37 cellular contexts compared by ENCODE assay signal in genomic region chr11:68296344-68297051, GRCh38. TPM values are rescaled to one million over a fixed set of nuclear protein-coding genes. Genes with fewer than 3 reads are reported as not detected.
A peak's percentile ranks its signal among the peaks of the same experiment; 100 is the strongest.
DNase-seq lines count a peak whose midpoint lies in the region; ATAC-seq, FAIRE-seq and TF ChIP-seq lines count a peak whose summit lies in the region.
"Had no signal": no experiment of that assay in that cellular context is flagged by ENCODE, and none has a peak within 500 bp of the region (broad histone marks: within the 10 kb centered on the region; RNA-seq: fewer than 3 reads in every experiment).

No MANE protein-coding gene starts in this region.

- H3K36me3 Mint-ChIP-seq in activated CD4-positive, alpha-beta T cell treated with anti-CD3 and anti-CD28 coated beads, Interleukin-2, amount 10 ng/mL, durations not matched to agents 24 days and 14 days (ENCODE audit: low read depth) = no peaks in the 10 kb centered on the region
- no peaks in the 10 kb centered on the region for H3K36me3 Mint-ChIP-seq in activated CD4-positive, alpha-beta T cell treated with anti-CD3 and anti-CD28 coated beads, Interleukin-2, amount 10 ng/mL, durations not matched to agents 7 days and 5 days (ENCODE audit: low read depth)
- no peaks in the 10 kb centered on the region for H3K36me3 Mint-ChIP-seq in astrocyte (ENCODE audit: low read depth, unreplicated experiment)
- H3K36me3 Mint-ChIP-seq: activated naive CD4-positive, alpha-beta T cell treated with anti-CD3 and anti-CD28 coated beads, Interleukin-2, amount 50 U/mL, for 72 hours; CD8-positive, alpha-beta memory T cell; natural killer cell treated with Interleukin-12 subunit alpha and Interleukin-12 subunit beta and Interleukin-15 and Interleukin-18, amount 100 ng/mL, for 72 hours had no signal

- H3K4me1 ChIP-seq in astrocyte (ENCODE audit: insufficient read depth, low read length) (no peaks in the 10 kb centered on the region), mucosa of descending colon (ENCODE audit: low read depth) (peaks cover 30% of the 10 kb centered on the region), transverse colon (peaks cover 9 to 31% (median 27%) of the 10 kb centered on the region in 4 donors), hepatocyte (ENCODE audit: insufficient read depth) (peaks cover 5% of the 10 kb centered on the region)
- H3K4me1 ChIP-seq: parathyroid adenoma had no signal

- WGBS in transverse colon (ENCODE audit: low coverage in 1 of 2), 2 donors = 71 to 100% methylated on average over 1 to 15 of the region's 15 CpGs
- WGBS in hepatocyte (ENCODE audit: low lambda C conversion rate, missing lambda C conversion rate) = 91% methylated on average over 15 of the region's 15 CpGs

- intact Hi-C loops in activated CD4-positive, alpha-beta T cell treated with anti-CD3 and anti-CD28 coated beads, Interleukin-2, amount 10 ng/mL, durations not matched to agents 24 days and 14 days (cut with micrococcal nuclease) = loop anchor here (1.0 to 5.0 kb wide), 3 partner anchors 24 to 84 kb away; partner anchors contain the start of gene KMT5B
- intact Hi-C loops in mucosa of descending colon (cut with DNase I, micrococcal nuclease) (loop anchor here (1.0 to 5.0 kb wide), 2 partner anchors 39 kb away; no protein-coding TSS in a partner anchor), transverse colon (cut with DNase I; ENCODE audit: low total_unique reads) (no loop called here)

- H2AFZ ChIP-seq in astrocyte (ENCODE audit: low read depth, low read length) = no peak overlapping the region
- H2AFZ ChIP-seq in hepatocyte = no peak overlapping the region
- H2AFZ ChIP-seq: parathyroid adenoma had no signal

- H4K20me1 ChIP-seq in astrocyte (ENCODE audit: insufficient read depth, low read length) (no peaks in the 10 kb centered on the region), hepatocyte (ENCODE audit: insufficient read depth, poor library complexity, severe bottlenecking) (no peaks in the 10 kb centered on the region)

- H3K9ac ChIP-seq in astrocyte (ENCODE audit: low read length) = no peak overlapping the region
- H3K9ac ChIP-seq: parathyroid adenoma had no signal

- H3K27me3 ChIP-seq in astrocyte (ENCODE audit: insufficient read depth, low read length) (no peaks in the 10 kb centered on the region), transverse colon (no peaks in the 10 kb centered on the region), hepatocyte (no peaks in the 10 kb centered on the region)
- H3K27me3 ChIP-seq: ascending aorta, gastroesophageal sphincter, left lung, MG63 had no signal

- H3K27ac ChIP-seq in astrocyte (ENCODE audit: low read depth, low read length) = no peak overlapping the region
- peak overlapping the region; percentile 74 to 86 (median 83) for H3K27ac ChIP-seq in transverse colon
- H3K27ac ChIP-seq in hepatocyte = no peak overlapping the region
- H3K27ac ChIP-seq: ascending aorta, left lung, parathyroid adenoma, SK-N-MC had no signal

- no peak for TF ChIP-seq EP300 in transverse colon (IDR thresholded peaks at IDR 0.05; ENCODE audit: low read depth)

- no peaks in the 10 kb centered on the region for H3K9me2 ChIP-seq in hepatocyte (replicated peaks; ENCODE audit: insufficient read depth)

- no peaks in the 10 kb centered on the region for H3K79me2 ChIP-seq in astrocyte (ENCODE audit: insufficient read depth, low read length)
- H3K79me2 ChIP-seq in hepatocyte = no peaks in the 10 kb centered on the region
- H3K79me2 ChIP-seq: parathyroid adenoma had no signal

- no peak for FAIRE-seq in astrocyte (lab: Jason Lieb, UNC)
- FAIRE-seq: endothelial cell of umbilical vein, G401.6, H54, TTC549 had no signal

- H3K4me3 ChIP-seq in astrocyte (ENCODE audit: insufficient read depth, low read depth, low read length) = no peak overlapping the region
- no peak overlapping the region for H3K4me3 ChIP-seq in mucosa of descending colon
- no peak overlapping the region for H3K4me3 ChIP-seq in transverse colon
- no peak overlapping the region for H3K4me3 ChIP-seq in hepatocyte
- H3K4me3 ChIP-seq: ascending aorta, left lung, MG63, SK-N-MC had no signal

- H3K27ac Mint-ChIP-seq in activated CD4-positive, alpha-beta T cell treated with anti-CD3 and anti-CD28 coated beads, Interleukin-2, amount 10 ng/mL, durations not matched to agents 24 days and 14 days = peak overlapping the region; percentile 51
- no peak overlapping the region for H3K27ac Mint-ChIP-seq in activated CD4-positive, alpha-beta T cell treated with anti-CD3 and anti-CD28 coated beads, Interleukin-2, amount 10 ng/mL, durations not matched to agents 7 days and 5 days
- H3K27ac Mint-ChIP-seq in astrocyte (ENCODE audit: unreplicated experiment) = peak overlapping the region; percentile 80
- H3K27ac Mint-ChIP-seq: activated CD4-positive, alpha-beta memory T cell treated with anti-CD3 and anti-CD28 coated beads, Interleukin-2, amount 10 ng/mL, durations not matched to agents 7 days and 5 days; activated naive CD4-positive, alpha-beta T cell treated with anti-CD3 and anti-CD28 coated beads, Interleukin-2, amount 50 U/mL, for 72 hours; activated T-helper 17 cell treated with anti-CD3 and anti-CD28 coated beads, Interleukin-2, amount 50 U/mL, for 72 hours; natural killer cell treated with Interleukin-12 subunit alpha and Interleukin-12 subunit beta and Interleukin-15 and Interleukin-18, amount 100 ng/mL, for 72 hours had no signal

- no peak for TF ChIP-seq POLR2A in transverse colon (IDR thresholded peaks at IDR 0.05)

- peak; percentile 65 for ATAC-seq in mucosa of descending colon
- ATAC-seq in HG03095 (IDR thresholded peaks at IDR 0.05; ENCODE audit: unreplicated experiment) = no peak
- ATAC-seq: activated CD4-positive, CD25-positive, alpha-beta regulatory T cell treated with anti-CD3 and anti-CD28 coated beads, Interleukin-2, amount 50 U/mL, for 24 hours; activated naive CD4-positive, alpha-beta T cell treated with anti-CD3 and anti-CD28 coated beads, Interleukin-2, amount 50 U/mL, for 72 hours; activated T-helper 17 cell treated with anti-CD3 and anti-CD28 coated beads, Interleukin-2, amount 50 U/mL, for 72 hours; gastroesophageal sphincter; left lung; natural killer cell treated with Interleukin-12 subunit alpha and Interleukin-12 subunit beta and Interleukin-15 and Interleukin-18, amount 100 ng/mL, for 72 hours had no signal

- TF ChIP-seq CTCF in astrocyte (IDR thresholded peaks at IDR 0.05; ENCODE audit: insufficient read depth, low read depth, low read length) (no peak), mucosa of descending colon (IDR thresholded peaks at IDR 0.05) (no peak), transverse colon (IDR thresholded peaks at IDR 0.05) (no peak), hepatocyte (IDR thresholded peaks at IDR 0.05; ENCODE audit: poor library complexity) (no peak)

- no peaks in the 10 kb centered on the region for H3K9me3 ChIP-seq in astrocyte (ENCODE audit: insufficient read depth, low read depth, low read length)
- H3K9me3 ChIP-seq in mucosa of descending colon = no peaks in the 10 kb centered on the region
- no peaks in the 10 kb centered on the region for H3K9me3 ChIP-seq in transverse colon
- no peaks in the 10 kb centered on the region for H3K9me3 ChIP-seq in hepatocyte (ENCODE audit: low read depth)
- H3K9me3 ChIP-seq: ascending aorta, gastroesophageal sphincter, left lung, MG63 had no signal

- H3K36me3 ChIP-seq in astrocyte (ENCODE audit: insufficient read depth, low read length) (no peaks in the 10 kb centered on the region), mucosa of descending colon (ENCODE audit: low read depth) (no peaks in the 10 kb centered on the region), transverse colon (no peaks in the 10 kb centered on the region), hepatocyte (replicated peaks; ENCODE audit: insufficient read depth, low read depth) (no peaks in the 10 kb centered on the region)
- H3K36me3 ChIP-seq: ascending aorta, gastroesophageal sphincter, left lung, MG63 had no signal

- H3K9me3 Mint-ChIP-seq in activated CD4-positive, alpha-beta T cell treated with anti-CD3 and anti-CD28 coated beads, Interleukin-2, amount 10 ng/mL, durations not matched to agents 24 days and 14 days = no peaks in the 10 kb centered on the region
- no peaks in the 10 kb centered on the region for H3K9me3 Mint-ChIP-seq in activated CD4-positive, alpha-beta T cell treated with anti-CD3 and anti-CD28 coated beads, Interleukin-2, amount 10 ng/mL, durations not matched to agents 7 days and 5 days
- no peaks in the 10 kb centered on the region for H3K9me3 Mint-ChIP-seq in astrocyte (ENCODE audit: unreplicated experiment)
- H3K9me3 Mint-ChIP-seq: activated CD4-positive, alpha-beta memory T cell treated with anti-CD3 and anti-CD28 coated beads, Interleukin-2, amount 10 ng/mL, durations not matched to agents 7 days and 5 days; activated naive CD4-positive, alpha-beta T cell treated with anti-CD3 and anti-CD28 coated beads, Interleukin-2, amount 50 U/mL, for 72 hours; activated T-helper 17 cell treated with anti-CD3 and anti-CD28 coated beads, Interleukin-2, amount 50 U/mL, for 72 hours; CD8-positive, alpha-beta memory T cell; central memory CD8-positive, alpha-beta T cell; natural killer cell treated with Interleukin-12 subunit alpha and Interleukin-12 subunit beta and Interleukin-15 and Interleukin-18, amount 100 ng/mL, for 72 hours had no signal

- in situ Hi-C loops in transverse colon (cut with MboI; ENCODE audit: low pct_ligation_motif_present in 1 of 4, low pct_unique_long_range_greater_than_20kb in 1 of 4, low sequenced_read_pairs in 3 of 4) = loop anchor here in 3 of 4 donors (5.0 kb wide), 1 partner anchor 39 kb away; no protein-coding TSS in a partner anchor

- CTCF ChIA-PET in activated CD4-positive, alpha-beta T cell treated with anti-CD3 and anti-CD28 coated beads, Interleukin-2, amount 10 ng/mL, durations not matched to agents 7 days and 5 days (lab: Charles Lee) = interaction anchor here (0.6 to 5.7 kb wide), 11 partner anchors 9 to 87 kb away, joined by 3 to 76 read pairs (median 4); partner anchors contain the start of gene C11orf24

- peaks cover 6% of the 10 kb centered on the region for H3K27me3 Mint-ChIP-seq in activated CD4-positive, alpha-beta T cell treated with anti-CD3 and anti-CD28 coated beads, Interleukin-2, amount 10 ng/mL, durations not matched to agents 24 days and 14 days
- peaks cover 7% of the 10 kb centered on the region for H3K27me3 Mint-ChIP-seq in activated CD4-positive, alpha-beta T cell treated with anti-CD3 and anti-CD28 coated beads, Interleukin-2, amount 10 ng/mL, durations not matched to agents 7 days and 5 days
- H3K27me3 Mint-ChIP-seq in astrocyte (ENCODE audit: low read depth, unreplicated experiment) = peaks cover 18% of the 10 kb centered on the region
- H3K27me3 Mint-ChIP-seq: activated T-helper 17 cell treated with anti-CD3 and anti-CD28 coated beads, Interleukin-2, amount 50 U/mL, for 72 hours; CD8-positive, alpha-beta memory T cell; central memory CD8-positive, alpha-beta T cell; natural killer cell treated with Interleukin-12 subunit alpha and Interleukin-12 subunit beta and Interleukin-15 and Interleukin-18, amount 100 ng/mL, for 72 hours had no signal

- no peak for DNase-seq in activated CD4-positive, alpha-beta T cell treated with anti-CD3 and anti-CD28 coated beads, Interleukin-2, amount 10 ng/mL, durations not matched to agents 24 days and 14 days
- DNase-seq in activated CD4-positive, alpha-beta T cell treated with anti-CD3 and anti-CD28 coated beads, Interleukin-2, amount 10 ng/mL, durations not matched to agents 7 days and 5 days = no peak
- no peak for DNase-seq in astrocyte (ENCODE audit: low read depth)
- peak in 2 of 3 donors; percentile 58 to 79 for DNase-seq in mucosa of descending colon
- peak; percentile 72 for DNase-seq in transverse colon
- no peak for DNase-seq in NCI-H345 (lab: John Stamatoyannopoulos, UW)
- no peak for DNase-seq in hepatocyte (ENCODE audit: low spot score)
- DNase-seq: 8988T; activated CD4-positive, alpha-beta memory T cell treated with anti-CD3 and anti-CD28 coated beads, Interleukin-2, amount 10 ng/mL, durations not matched to agents 7 days and 5 days; activated CD8-positive, alpha-beta memory T cell treated with anti-CD3 and anti-CD28 coated beads, Interleukin-2, amount 50 U/mL, for 48 hours; DMS153; hypothalamus; KBM-7; left lung; MG63; NCI-H2081; NCI-H226; NCI-H748 treated with DMSO at 0.1 percent for 48 hours; right cardiac atrium; stimulated activated CD4-positive, alpha-beta T cell treated with anti-CD3 and anti-CD28 coated beads, Interleukin-12 subunit alpha, Interleukin-12 subunit beta, amount 100 ng/mL, for 4 hours; stimulated activated CD4-positive, alpha-beta T cell treated with anti-CD3 and anti-CD28 coated beads, Interleukin-4, amount 100 ng/mL, for 4 hours; stimulated activated naive CD4-positive, alpha-beta T cell had no signal

- no peak overlapping the region for H3K4me2 ChIP-seq in astrocyte (ENCODE audit: low read length)
- H3K4me2 ChIP-seq in hepatocyte = no peak overlapping the region

- POLR2A ChIA-PET in activated CD4-positive, alpha-beta T cell treated with anti-CD3 and anti-CD28 coated beads, Interleukin-2, amount 10 ng/mL, durations not matched to agents 7 days and 5 days (lab: Charles Lee) = no interaction called here

- H3K4me3 Mint-ChIP-seq in activated CD4-positive, alpha-beta T cell treated with anti-CD3 and anti-CD28 coated beads, Interleukin-2, amount 10 ng/mL, durations not matched to agents 24 days and 14 days = no peak overlapping the region
- H3K4me3 Mint-ChIP-seq in activated CD4-positive, alpha-beta T cell treated with anti-CD3 and anti-CD28 coated beads, Interleukin-2, amount 10 ng/mL, durations not matched to agents 7 days and 5 days = no peak overlapping the region
- no peak overlapping the region for H3K4me3 Mint-ChIP-seq in astrocyte (ENCODE audit: unreplicated experiment)
- H3K4me3 Mint-ChIP-seq: activated CD4-positive, alpha-beta memory T cell treated with anti-CD3 and anti-CD28 coated beads, Interleukin-2, amount 10 ng/mL, durations not matched to agents 7 days and 5 days; activated T-helper 17 cell treated with anti-CD3 and anti-CD28 coated beads, Interleukin-2, amount 50 U/mL, for 72 hours; CD8-positive, alpha-beta memory T cell; central memory CD8-positive, alpha-beta T cell; natural killer cell treated with Interleukin-12 subunit alpha and Interleukin-12 subunit beta and Interleukin-15 and Interleukin-18, amount 100 ng/mL, for 72 hours had no signal

- H3K4me1 Mint-ChIP-seq in activated CD4-positive, alpha-beta T cell treated with anti-CD3 and anti-CD28 coated beads, Interleukin-2, amount 10 ng/mL, durations not matched to agents 24 days and 14 days = peaks cover 4% of the 10 kb centered on the region
- peaks cover 6% of the 10 kb centered on the region for H3K4me1 Mint-ChIP-seq in activated CD4-positive, alpha-beta T cell treated with anti-CD3 and anti-CD28 coated beads, Interleukin-2, amount 10 ng/mL, durations not matched to agents 7 days and 5 days
- no peaks in the 10 kb centered on the region for H3K4me1 Mint-ChIP-seq in astrocyte (ENCODE audit: low read depth, unreplicated experiment)
- H3K4me1 Mint-ChIP-seq: activated T-helper 17 cell treated with anti-CD3 and anti-CD28 coated beads, Interleukin-2, amount 50 U/mL, for 72 hours; central memory CD8-positive, alpha-beta T cell had no signal

RNA-seq across cellular contexts. Expression of gene LRP5, which starts 15.9 kb away (rescaled TPM):
- 23.8 and 33.8 TPM in 2 replicates for total RNA-seq in activated CD4-positive, alpha-beta T cell treated with anti-CD3 and anti-CD28 coated beads, Interleukin-2, amount 10 ng/mL, durations not matched to agents 24 days and 14 days
- 10 to 100 TPM; 32.2 to 32.7 TPM for total RNA-seq in activated CD4-positive, alpha-beta T cell treated with anti-CD3 and anti-CD28 coated beads, Interleukin-2, amount 10 ng/mL, durations not matched to agents 7 days and 5 days
- 19.6 and 20.2 TPM in 2 replicates for total RNA-seq in astrocyte
- 100 to 1,000 TPM in 2 of 3 donors, 10 to 100 TPM in 1; 83.7 to 113 (median 103) TPM for total RNA-seq in mucosa of descending colon
- total RNA-seq in transverse colon = 100 to 1,000 TPM in 1 of 4 donors, 10 to 100 TPM in 3; 72.6 to 138 (median 82.3) TPM
- total RNA-seq in hepatocyte = 34.4 and 43.9 TPM in 2 replicates
- polyA plus RNA-seq in hepatocyte = 39.9 and 54.3 TPM in 2 replicates

RNA-seq across cellular contexts. Expression of gene C11orf24, which starts 24.7 kb away (rescaled TPM):
- 38.0 and 43.2 TPM in 2 replicates for total RNA-seq in activated CD4-positive, alpha-beta T cell treated with anti-CD3 and anti-CD28 coated beads, Interleukin-2, amount 10 ng/mL, durations not matched to agents 24 days and 14 days
- 10 to 100 TPM; 20.0 to 25.2 TPM for total RNA-seq in activated CD4-positive, alpha-beta T cell treated with anti-CD3 and anti-CD28 coated beads, Interleukin-2, amount 10 ng/mL, durations not matched to agents 7 days and 5 days
- total RNA-seq in astrocyte = 79.8 and 83.5 TPM in 2 replicates
- total RNA-seq in mucosa of descending colon = 10 to 100 TPM; 51.8 to 83.2 (median 53.2) TPM
- total RNA-seq in transverse colon = 100 to 1,000 TPM in 1 of 4 donors, 10 to 100 TPM in 3; 31.4 to 130 (median 56.6) TPM
- total RNA-seq in hepatocyte = 42.8 and 55.6 TPM in 2 replicates
- 76.2 TPM in 2 replicates for polyA plus RNA-seq in hepatocyte

Comparison
In these comparisons a context has a peak if more than half of its experiments do, and no peak if none do; other contexts are left out.
1. DNase-seq: peak in mucosa of descending colon (2 of 3) and transverse colon (single experiment); none in activated CD4-positive, alpha-beta T cell treated with anti-CD3 and anti-CD28 coated beads, Interleukin-2, amount 10 ng/mL, durations not matched to agents 24 days and 14 days (single experiment), activated CD4-positive, alpha-beta T cell treated with anti-CD3 and anti-CD28 coated beads, Interleukin-2, amount 10 ng/mL, durations not matched to agents 7 days and 5 days (single experiment), astrocyte (single experiment), NCI-H345 (single experiment) and hepatocyte (single experiment).
2. H3K27ac ChIP-seq: peak in transverse colon (4 of 4); none in astrocyte (single experiment) and hepatocyte (single experiment).